1 cellular context compared by ENCODE assay signal in genomic region chr9:127258884-127259471, GRCh38.
TF ChIP-seq lines count a peak whose summit lies in the region.

No MANE protein-coding gene starts in this region.

TF ChIP-seq in K562, 482 proteins besides CTCF, POLR2A, EP300 and RAD21:
- TF ChIP-seq MEIS2 (IDR thresholded peaks at IDR 0.05; ENCODE audit: partially characterized antibody) (peak; percentile 6), RFX7 (CRISPR knock-in tag; IDR thresholded peaks at IDR 0.05) (no peak)
